Comparison of ENCODE assay signal across 9 cellular contexts in the genomic region with DNA sequence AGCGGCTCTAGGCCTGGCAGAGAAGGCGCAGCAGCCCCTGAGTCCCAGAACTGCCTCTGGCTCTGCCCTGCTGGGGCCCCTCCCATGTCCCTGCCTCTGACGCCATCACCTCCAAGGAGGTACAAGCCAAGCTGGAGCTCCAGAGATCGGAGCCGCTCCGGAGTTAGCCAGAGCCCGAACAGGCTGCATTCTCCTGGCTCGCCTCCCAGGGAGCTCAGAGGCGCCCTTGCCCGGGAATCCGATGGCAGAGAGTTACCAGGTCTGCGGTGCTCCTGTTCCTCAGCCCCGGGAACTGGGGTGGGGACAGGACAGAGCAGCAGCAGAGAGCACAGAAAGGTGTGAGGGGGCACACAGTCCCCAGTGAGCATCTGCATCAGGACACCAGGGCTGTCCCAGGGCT. TPM values are rescaled to one million over a fixed set of nuclear protein-coding genes. Genes with fewer than 3 reads are reported as not detected.
"Had no signal": no experiment of that assay in that cellular context is flagged by ENCODE, and none has a peak within 500 bp of the region (broad histone marks: within the 10 kb centered on the region; RNA-seq: fewer than 3 reads in every experiment).

No MANE protein-coding gene starts in this region.

RNA-seq across cellular contexts. Expression of a gene that starts 12.9 kb away (rescaled TPM):
- total RNA-seq: LHCN-M2, MCF 10A, NCI-H460, OCI-LY7, PC-9, Right ventricle myocardium inferior, RPMI7951, SJSA1 had no signal
- polyA plus RNA-seq: SK-N-SH had no signal

RNA-seq across cellular contexts. Expression of a gene that starts 36.4 kb away (rescaled TPM):
- total RNA-seq: LHCN-M2, MCF 10A, NCI-H460, OCI-LY7, Right ventricle myocardium inferior, RPMI7951 had no signal
- polyA plus RNA-seq: SK-N-SH had no signal

RNA-seq across cellular contexts. Expression of a gene that starts 44.6 kb away (rescaled TPM):
- total RNA-seq: LHCN-M2, MCF 10A, OCI-LY7, PC-9, Right ventricle myocardium inferior, RPMI7951, SJSA1 had no signal
- polyA plus RNA-seq: SK-N-SH had no signal
